Comparison of ENCODE assay signal across 5 cellular contexts in genomic region chr3:66652100-66652499, GRCh38.
DNase-seq lines count a peak whose midpoint lies in the region; ATAC-seq, FAIRE-seq and TF ChIP-seq lines count a peak whose summit lies in the region.
"Not testable (repeated sequence)": the region's sequence is repeated elsewhere in the genome, so short reads cannot be mapped to it uniquely, and the experiment has no call there.

No MANE protein-coding gene starts in this region.

- H3K9me3 Mint-ChIP-seq in GM23338, neural crest cell: not testable (repeated sequence)

- ATAC-seq in GM23338, K562: not testable (repeated sequence)

- H3K27ac Mint-ChIP-seq in GM23338: not testable (repeated sequence)
- H3K27ac Mint-ChIP-seq in neural crest cell (ENCODE audit: unreplicated experiment): peak overlapping the region; percentile 78

- not testable (repeated sequence) for H3K9ac ChIP-seq in K562 (ENCODE audit: insufficient read depth in 1 of 2, low read depth in 2 of 2, low read length in 2 of 2); neuronal stem cell (ENCODE audit: low read depth, low read length, poor library complexity)

- H2BK15ac ChIP-seq in neuronal stem cell (ENCODE audit: low read length): not testable (repeated sequence)

- H4K20me1 ChIP-seq in GM23338 (replicated peaks; ENCODE audit: insufficient read depth); K562 (replicated peaks; ENCODE audit: control insufficient read depth, insufficient read depth, low read length): not testable (repeated sequence)

- not testable (repeated sequence) for H3K27ac ChIP-seq in GM23338 (ENCODE audit: low read depth); K562 (ENCODE audit: extremely low read depth, low read depth, low read length); esophagus muscularis mucosa (replicated peaks in 1 of 4); neuronal stem cell (replicated peaks; ENCODE audit: low read length)

- not testable (repeated sequence) for H3K9me2 ChIP-seq in GM23338 (ENCODE audit: insufficient read depth)

- H3K4ac ChIP-seq in neuronal stem cell (ENCODE audit: low read length): not testable (repeated sequence)

- not testable (repeated sequence) for H3K79me1 ChIP-seq in neuronal stem cell (ENCODE audit: low read depth, low read length)

- not testable (repeated sequence) for H3K27me3 ChIP-seq in GM23338 (ENCODE audit: insufficient read depth); esophagus muscularis mucosa; neuronal stem cell (ENCODE audit: control insufficient read depth in 3 of 3, insufficient read depth in 3 of 3, low read depth in 1 of 3, low read length in 3 of 3)
- H3K27me3 ChIP-seq in K562 (ENCODE audit: control insufficient read depth in 2 of 2, insufficient read depth in 2 of 2, low read length in 2 of 2): peaks cover 0 to 10% of the 10 kb centered on the region in 2 experiments; a peak in 2 of 5 replicates

- not testable (repeated sequence) for H3K4me2 ChIP-seq in GM23338; K562 (ENCODE audit: insufficient read depth, low read length); neuronal stem cell (ENCODE audit: insufficient read depth, low read length, poor library complexity, severe bottlenecking)

- TF ChIP-seq POLR2A in K562 (conservative IDR thresholded peaks at IDR 0.05); esophagus muscularis mucosa (IDR thresholded peaks at IDR 0.05; ENCODE audit: low read depth): not testable (repeated sequence)

- H3K23ac ChIP-seq in neuronal stem cell (ENCODE audit: low read depth, low read length, poor library complexity): not testable (repeated sequence)

- H2AFZ ChIP-seq in GM23338: 0 out of 2 replicates have a peak overlapping the region, but pooled peaks have one; percentile 43
- not testable (repeated sequence) for H2AFZ ChIP-seq in K562 (ENCODE audit: low read depth, low read length); neuronal stem cell (ENCODE audit: low read length)

- not testable (repeated sequence) for H3K4me3 ChIP-seq in GM23338; K562; esophagus muscularis mucosa; neuronal stem cell (ENCODE audit: low read length in 2 of 2)

- CTCF ChIA-PET in K562 (lab: Yijun Ruan, JAX; ENCODE audit: low intra/inter-chr PET ratio): not testable (repeated sequence)

- H3K4me1 Mint-ChIP-seq in GM23338 (peaks cover 19% of the 10 kb centered on the region; the same call in 2 of the 3 replicates), neural crest cell (peaks cover 56% of the 10 kb centered on the region)

- H2AK5ac ChIP-seq in neuronal stem cell (ENCODE audit: low read depth, low read length): not testable (repeated sequence)

- not testable (repeated sequence) for H2BK5ac ChIP-seq in neuronal stem cell (ENCODE audit: low read length)

- H3K36me3 Mint-ChIP-seq in GM23338 (ENCODE audit: low read depth); neural crest cell (ENCODE audit: low read depth): not testable (repeated sequence)

- in situ Hi-C loops in K562 (cut with MboI): not testable (repeated sequence)

- not testable (repeated sequence) for H3K4me1 ChIP-seq in GM23338 (ENCODE audit: insufficient read depth); K562 (replicated peaks in 1 of 2; ENCODE audit: control insufficient read depth in 2 of 2, insufficient read depth in 2 of 2, low read length in 2 of 2)
- H3K4me1 ChIP-seq in esophagus muscularis mucosa (peaks cover 0 to 16% (median 7%) of the 10 kb centered on the region in 4 donors), neuronal stem cell (ENCODE audit: control insufficient read depth in 2 of 2, insufficient read depth in 1 of 2, low read depth in 1 of 2, low read length in 2 of 2) (peaks cover 12 to 28% of the 10 kb centered on the region in 2 donors)

- not testable (repeated sequence) for TF ChIP-seq CTCF in GM23338 (conservative IDR thresholded peaks at IDR 0.05; ENCODE audit: low read depth in 2 of 2); K562 (IDR thresholded peaks at IDR 0.05 in 2 of 3, conservative IDR thresholded peaks at IDR 0.05 in 1 of 3; ENCODE audit: insufficient read depth in 2 of 3, low read depth in 1 of 3, low read length in 3 of 3); esophagus muscularis mucosa (IDR thresholded peaks at IDR 0.05); neural crest cell (conservative IDR thresholded peaks at IDR 0.05)

- not testable (repeated sequence) for TF ChIP-seq EP300 in K562 (IDR thresholded peaks at IDR 0.05; ENCODE audit: low read length); esophagus muscularis mucosa (IDR thresholded peaks at IDR 0.05)

- H3K4me3 Mint-ChIP-seq in GM23338, neural crest cell: not testable (repeated sequence)

- H2BK12ac ChIP-seq in neuronal stem cell (ENCODE audit: low read length): not testable (repeated sequence)

- not testable (repeated sequence) for H4K91ac ChIP-seq in neuronal stem cell (ENCODE audit: low read depth, low read length, poor library complexity)

- intact Hi-C loops in K562 (cut with micrococcal nuclease); esophagus muscularis mucosa (cut with DNase I): not testable (repeated sequence)

- H3K27me3 Mint-ChIP-seq in GM23338 (ENCODE audit: insufficient read depth, low read depth, poor library complexity); neural crest cell (ENCODE audit: low read depth): not testable (repeated sequence)

- WGBS in K562 (ENCODE audit: insufficient coverage, low coverage, missing lambda C conversion rate): 0% methylated on average over 2 of the region's 4 CpGs
- WGBS in esophagus muscularis mucosa: 96% methylated on average over 4 of the region's 4 CpGs
- WGBS in neuronal stem cell (ENCODE audit: extremely low coverage in 2 of 2, insufficient read length in 2 of 2, insufficient replicate concordance in 1 of 2), 2 donors: no CpG with 5 or more reads among the region's 4 CpGs

- not testable (repeated sequence) for H3K9me3 ChIP-seq in K562 (replicated peaks; ENCODE audit: control insufficient read depth, insufficient read depth, low read depth, low read length); esophagus muscularis mucosa; neuronal stem cell (replicated peaks in 1 of 2; ENCODE audit: control insufficient read depth in 2 of 2, insufficient read depth in 1 of 2, low read depth in 1 of 2, low read length in 2 of 2)

- not testable (repeated sequence) for H3K36me3 ChIP-seq in GM23338 (ENCODE audit: insufficient read depth); K562 (ENCODE audit: control insufficient read depth, insufficient read depth, low read length); esophagus muscularis mucosa; neuronal stem cell (replicated peaks in 1 of 2; ENCODE audit: control insufficient read depth in 2 of 2, insufficient read depth in 2 of 2, low read length in 2 of 2)

- H4K8ac ChIP-seq in neuronal stem cell (ENCODE audit: low read depth, low read length): not testable (repeated sequence)

- not testable (repeated sequence) for H3F3A ChIP-seq in GM23338 (replicated peaks; ENCODE audit: low read depth)

- not testable (repeated sequence) for H3K9me1 ChIP-seq in K562 (ENCODE audit: control insufficient read depth, insufficient read depth, low read length)

- not testable (repeated sequence) for FAIRE-seq in K562 (lab: Jason Lieb, UNC)

- H3K14ac ChIP-seq in neuronal stem cell (ENCODE audit: low read length): not testable (repeated sequence)

- H3K79me2 ChIP-seq in GM23338 (replicated peaks; ENCODE audit: insufficient read depth); K562 (ENCODE audit: control insufficient read depth, insufficient read depth, low read length): not testable (repeated sequence)

- not testable (repeated sequence) for H2BK120ac ChIP-seq in neuronal stem cell (ENCODE audit: low read depth, low read length)

- not testable (repeated sequence) for DNase-seq in GM23338 (ENCODE audit: low spot score); K562 (ENCODE audit: extremely low read depth in 1 of 4, low spot score in 3 of 4); neural crest cell (ENCODE audit: low read depth, low spot score); neuronal stem cell (ENCODE audit: low spot score)
- DNase-seq in esophagus muscularis mucosa (ENCODE audit: extremely low spot score): peak; percentile 14

- not testable (repeated sequence) for BruUV-seq in K562 (replicated peaks; lab: Mats Ljungman, UMichigan)

- TF ChIP-seq RAD21 in K562 (CRISPR knock-in tag; conservative IDR thresholded peaks at IDR 0.05 in 1 of 2, IDR thresholded peaks at IDR 0.05 in 1 of 2): not testable (repeated sequence)

- POLR2A ChIA-PET in K562 (lab: Yijun Ruan, JAX): not testable (repeated sequence)

- peak overlapping the region; percentile 41 for H3K18ac ChIP-seq in neuronal stem cell (ENCODE audit: low read length)

TF ChIP-seq in K562, 482 proteins besides CTCF, POLR2A, EP300 and RAD21:
- TF ChIP-seq NFYB (IDR thresholded peaks at IDR 0.05; ENCODE audit: extremely low read depth, insufficient read length): peak; percentile 27
